In the genomic region with DNA sequence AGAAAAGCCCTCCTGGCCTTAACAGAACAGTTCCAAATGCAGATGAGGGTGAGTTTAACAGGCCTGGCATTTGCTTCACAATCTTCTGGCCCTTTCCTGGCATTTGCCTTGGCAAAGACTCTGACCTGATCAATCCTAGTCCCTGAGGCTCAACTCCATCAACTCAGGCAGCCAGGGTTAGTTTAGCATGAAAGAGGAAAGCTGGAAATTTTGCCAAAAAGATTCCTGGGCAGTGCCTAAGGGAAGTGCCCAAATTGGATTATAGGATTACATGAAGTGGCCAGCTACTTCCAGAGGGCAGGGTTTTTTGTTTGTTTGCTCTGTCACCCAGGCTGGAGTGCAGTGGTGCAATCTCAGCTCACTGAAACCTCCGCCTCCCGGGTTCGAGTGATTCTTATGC, we compare ENCODE assay signal across 29 cellular contexts. TPM values are rescaled to one million over a fixed set of nuclear protein-coding genes. Genes with fewer than 3 reads are reported as not detected.
A peak's percentile ranks its signal among the peaks of the same experiment; 100 is the strongest.
DNase-seq lines count a peak whose midpoint lies in the region; ATAC-seq, FAIRE-seq and TF ChIP-seq lines count a peak whose summit lies in the region.
"Had no signal": no experiment of that assay in that cellular context is flagged by ENCODE, and none has a peak within 500 bp of the region (broad histone marks: within the 10 kb centered on the region; RNA-seq: fewer than 3 reads in every experiment).

No MANE protein-coding gene starts in this region.

- H3K9me2 ChIP-seq in GM23338 (ENCODE audit: insufficient read depth), result no peaks in the 10 kb centered on the region
- H3K9me2 ChIP-seq in PC-9 (ENCODE audit: insufficient read depth), result no peaks in the 10 kb centered on the region; the same call in 1 of the 2 replicates
- no peaks in the 10 kb centered on the region for H3K9me2 ChIP-seq in hepatocyte (replicated peaks; ENCODE audit: insufficient read depth)

- POLR2A ChIA-PET in A549 (lab: Yijun Ruan, JAX) (no interaction called here), PC-9 (lab: Charles Lee; ENCODE audit: unreplicated experiment) (no interaction called here)

- H3F3A ChIP-seq in GM23338 (replicated peaks; ENCODE audit: low read depth) (no peaks in the 10 kb centered on the region; the same call in 1 of the 2 replicates), PC-9 (ENCODE audit: insufficient read depth, low read depth) (peaks cover 9% of the 10 kb centered on the region; the same call in 1 of the 2 replicates)

- H3K79me2 ChIP-seq in GM23338 (replicated peaks; ENCODE audit: insufficient read depth) (no peaks in the 10 kb centered on the region), PC-9 (ENCODE audit: low read depth) (no peaks in the 10 kb centered on the region), hepatocyte (peaks cover 5% of the 10 kb centered on the region)

- H2AFZ ChIP-seq in GM23338, result no peak overlapping the region
- no peak overlapping the region for H2AFZ ChIP-seq in PC-9
- H2AFZ ChIP-seq in hepatocyte, result no peak overlapping the region
- H2AFZ ChIP-seq: GM23248 had no signal

- no peak for FAIRE-seq in A549 (lab: Jason Lieb, UNC)
- no peak for FAIRE-seq in urothelium cell line (lab: Jason Lieb, UNC)
- FAIRE-seq: small intestine had no signal

- TF ChIP-seq POLR2A in A549 (IDR thresholded peaks at IDR 0.05; ENCODE audit: low read length), result no peak

- no TSS peak for BruUV-seq in PC-9 (replicated peaks; lab: Mats Ljungman, UMichigan)

- H3K4me3 Mint-ChIP-seq in GM23338, result no peak overlapping the region
- H3K4me3 Mint-ChIP-seq: activated CD4-positive, alpha-beta T cell treated with anti-CD3 and anti-CD28 coated beads for 36 hours; activated T-cell treated with anti-CD3 and anti-CD28 coated beads, Interleukin-2, amount 50 U/mL, for 4 hours; CD4-positive, alpha-beta T cell had no signal

- ATAC-seq in A549, result no peak
- ATAC-seq in GM23338, result no peak
- no peak for ATAC-seq in upper lobe of right lung
- ATAC-seq: activated CD4-positive, alpha-beta T cell treated with anti-CD3 and anti-CD28 coated beads for 36 hours; activated T-cell treated with anti-CD3 and anti-CD28 coated beads, Interleukin-2, amount 50 U/mL, for 4 hours; naive thymus-derived CD8-positive, alpha-beta T cell had no signal

- H3K9me3 ChIP-seq in A549, result no peaks in the 10 kb centered on the region
- no peaks in the 10 kb centered on the region for H3K9me3 ChIP-seq in PC-9 (ENCODE audit: insufficient read depth, low read depth)
- H3K9me3 ChIP-seq in hepatocyte (ENCODE audit: low read depth), result no peaks in the 10 kb centered on the region
- no peaks in the 10 kb centered on the region for H3K9me3 ChIP-seq in upper lobe of right lung
- H3K9me3 ChIP-seq: adrenal gland, left ventricle myocardium inferior, Peyer's patch had no signal

- H3K27me3 Mint-ChIP-seq in GM23338 (ENCODE audit: insufficient read depth, low read depth, poor library complexity), result peaks cover 2% of the 10 kb centered on the region

- CTCF ChIA-PET in A549 (lab: Yijun Ruan, JAX), result interaction anchor here (1.9 to 2.2 kb wide), 2 partner anchors 38 to 77 kb away, joined by 6 to 7 read pairs; a partner anchor contains a TSS
- CTCF ChIA-PET in PC-9 (lab: Charles Lee), result no interaction called here

- no peak for TF ChIP-seq RAD21 in A549 (conservative IDR thresholded peaks at IDR 0.05 in 1 of 2, IDR thresholded peaks at IDR 0.05 in 1 of 2)

- no peaks in the 10 kb centered on the region for H4K20me1 ChIP-seq in GM23338 (replicated peaks; ENCODE audit: insufficient read depth)
- H4K20me1 ChIP-seq in PC-9 (ENCODE audit: insufficient read depth), result no peaks in the 10 kb centered on the region
- no peaks in the 10 kb centered on the region for H4K20me1 ChIP-seq in hepatocyte (ENCODE audit: insufficient read depth, poor library complexity, severe bottlenecking)

- H3K27ac Mint-ChIP-seq in GM23338, result peak overlapping the region; percentile 99
- H3K27ac Mint-ChIP-seq: activated CD4-positive, alpha-beta T cell treated with anti-CD3 and anti-CD28 coated beads for 36 hours; CD4-positive, alpha-beta T cell; naive thymus-derived CD8-positive, alpha-beta T cell had no signal

- no peak for TF ChIP-seq EP300 in A549 (IDR thresholded peaks at IDR 0.05)

- intact Hi-C loops in PC-9 (cut with micrococcal nuclease; ENCODE audit: unreplicated experiment) (no loop called here), upper lobe of right lung (cut with DNase I) (no loop called here)

- H3K9me3 Mint-ChIP-seq in GM23338, result no peaks in the 10 kb centered on the region
- H3K9me3 Mint-ChIP-seq: CD4-positive, alpha-beta T cell had no signal

- H3K27ac ChIP-seq in A549 (peak overlapping the region; percentile 76 to 79), GM23338 (ENCODE audit: low read depth) (peak overlapping the region; percentile 86), PC-9 (peak overlapping the region; percentile 69), hepatocyte (peak overlapping the region; percentile 85), upper lobe of right lung (no peak overlapping the region)
- H3K27ac ChIP-seq: brain microvascular endothelial cell, GM23248, left ventricle myocardium inferior, Peyer's patch had no signal

- H3K36me3 ChIP-seq in GM23338 (ENCODE audit: insufficient read depth), result no peaks in the 10 kb centered on the region
- H3K36me3 ChIP-seq in PC-9 (ENCODE audit: low read depth), result no peaks in the 10 kb centered on the region
- no peaks in the 10 kb centered on the region for H3K36me3 ChIP-seq in hepatocyte (replicated peaks; ENCODE audit: insufficient read depth, low read depth)
- no peaks in the 10 kb centered on the region for H3K36me3 ChIP-seq in upper lobe of right lung
- H3K36me3 ChIP-seq: adrenal gland, brain microvascular endothelial cell, left ventricle myocardium inferior, Peyer's patch had no signal

- peaks cover 63% of the 10 kb centered on the region for H3K4me1 Mint-ChIP-seq in GM23338

- no peak for DNase-seq in A549 (ENCODE audit: low read depth in 1 of 2, low spot score in 1 of 2)
- no peak for DNase-seq in GM23338 (ENCODE audit: low spot score)
- no peak for DNase-seq in PC-9
- DNase-seq in hepatocyte (ENCODE audit: low spot score), result no peak
- no peak for DNase-seq in activated CD4-positive, alpha-beta T cell treated with anti-CD3 and anti-CD28 coated beads, Interleukin-2, amount 50 U/mL, for 1 hour
- no peak for DNase-seq in upper lobe of right lung
- no peak for DNase-seq in urothelium cell line (ENCODE audit: low spot score)
- DNase-seq: activated CD4-positive, alpha-beta T cell treated with anti-CD3 and anti-CD28 coated beads for 36 hours; activated T-cell treated with anti-CD3 and anti-CD28 coated beads, Interleukin-2, amount 50 U/mL, for 4 hours; adrenal gland; brain microvascular endothelial cell; CD4-positive, alpha-beta T cell; effector CD4-positive, alpha-beta T cell; erythroblast; GM23248; KBM-7; left ventricle myocardium inferior; midbrain; naive thymus-derived CD8-positive, alpha-beta T cell; NCI-H2227 treated with DMSO at 0.1 percent for 48 hours; NK-92 treated with Interleukin-12 subunit alpha and Interleukin-12 subunit beta, amount 100 ng/mL, for 24 hours; Peyer's patch; small intestine; stimulated activated CD4-positive, alpha-beta T cell treated with anti-CD3 and anti-CD28 coated beads, Interleukin-2, amount 100 ng/mL, for 24 hours; substantia nigra had no signal

- TF ChIP-seq CTCF in A549 (IDR thresholded peaks at IDR 0.05) (no peak), GM23338 (conservative IDR thresholded peaks at IDR 0.05; ENCODE audit: low read depth in 2 of 2) (no peak), PC-9 (conservative IDR thresholded peaks at IDR 0.05) (no peak), hepatocyte (IDR thresholded peaks at IDR 0.05; ENCODE audit: poor library complexity) (no peak), upper lobe of right lung (IDR thresholded peaks at IDR 0.05) (no peak)

- H3K36me3 Mint-ChIP-seq in GM23338 (ENCODE audit: low read depth), result peaks cover 7% of the 10 kb centered on the region; the same call in 2 of the 3 replicates

- H3K27me3 ChIP-seq in GM23338 (ENCODE audit: insufficient read depth) (no peaks in the 10 kb centered on the region), PC-9 (ENCODE audit: insufficient read depth, low read depth) (no peaks in the 10 kb centered on the region), hepatocyte (no peaks in the 10 kb centered on the region), upper lobe of right lung (no peaks in the 10 kb centered on the region)
- H3K27me3 ChIP-seq: adrenal gland, brain microvascular endothelial cell, Peyer's patch had no signal

- 67% methylated on average over 3 of the region's 3 CpGs for WGBS in A549 (ENCODE audit: missing lambda C conversion rate)
- 88% methylated on average over 3 of the region's 3 CpGs for WGBS in hepatocyte (ENCODE audit: low lambda C conversion rate, missing lambda C conversion rate)

- H3K4me3 ChIP-seq in A549 (no peak overlapping the region), GM23338 (peak overlapping the region; percentile 55; the same call in 1 of the 2 replicates), PC-9 (no peak overlapping the region), hepatocyte (no peak overlapping the region), upper lobe of right lung (no peak overlapping the region)
- H3K4me3 ChIP-seq: GM23248, left ventricle myocardium inferior, Peyer's patch had no signal

- peaks cover 40% of the 10 kb centered on the region for H3K4me1 ChIP-seq in A549
- H3K4me1 ChIP-seq in GM23338 (ENCODE audit: insufficient read depth), result peaks cover 58% of the 10 kb centered on the region
- peaks cover 16% of the 10 kb centered on the region; the same call in 1 of the 2 replicates for H3K4me1 ChIP-seq in PC-9 (replicated peaks; ENCODE audit: insufficient read depth)
- peaks cover 20% of the 10 kb centered on the region for H3K4me1 ChIP-seq in hepatocyte (ENCODE audit: insufficient read depth)
- H3K4me1 ChIP-seq in upper lobe of right lung, result no peaks in the 10 kb centered on the region
- H3K4me1 ChIP-seq: adrenal gland had no signal

- H3K4me2 ChIP-seq in A549, result peak overlapping the region; percentile 79
- H3K4me2 ChIP-seq in GM23338, result peak overlapping the region; percentile 53
- no peak overlapping the region for H3K4me2 ChIP-seq in PC-9
- H3K4me2 ChIP-seq in hepatocyte, result no peak overlapping the region

RNA-seq across cellular contexts. Expression of a gene that starts 36.8 kb away (rescaled TPM):
- polyA plus RNA-seq in A549 (2011; rRNA removed) (5.3 and 6.3 TPM in 2 replicates), A549 (2017; fragmentation: RNase III; extraction: RNeasy Plus Mini Kit Qiagen cat#74134 plus additional on column Dnase treatment) (1.1 to 1.2 TPM (median 1.2 TPM) in 3 replicates), GM23338 (2016; fragmentation: Nextera tagmentation; extraction: Ambion mirVana) (0.54 and 1.8 TPM in 2 replicates), hepatocyte (5.4 and 6.4 TPM in 2 replicates)
- 1.8 and 2.6 TPM in 2 replicates for polyA plus RNA-seq in A549 (2012; cell fraction: cytosol; rRNA removed)
- 1.8 and 2.7 TPM in 2 replicates for polyA plus RNA-seq in A549 (2012; cell fraction: nucleus; rRNA removed)
- 17.9 and 18.7 TPM in 2 replicates for polyA minus RNA-seq in A549 (2011; rRNA and poly(A)+ RNA removed)
- 11.8 and 13.1 TPM in 2 replicates for total RNA-seq in GM23338 (2014; rRNA removed; shearing (Covaris generic))
- total RNA-seq in PC-9 (2021) (2.8 and 3.4 TPM in 2 replicates), hepatocyte (6.8 and 11.3 TPM in 2 replicates), upper lobe of right lung (10.0 TPM)
- total RNA-seq: activated CD4-positive, alpha-beta T cell treated with anti-CD3 and anti-CD28 coated beads for 36 hours; activated CD8-positive, alpha-beta memory T cell treated with anti-CD3 and anti-CD28 coated beads for 36 hours; activated T-cell treated with anti-CD3 and anti-CD28 coated beads, Interleukin-2, amount 50 U/mL, for 4 hours; CD4-positive, alpha-beta T cell; GM23248; naive thymus-derived CD8-positive, alpha-beta T cell; T-helper 1 cell treated with Interleukin-12 subunit alpha and Interleukin-12 subunit beta and Interleukin-4 antibody, amounts not matched to agents 30 ng/mL and 1 ng/mL, for 36 hours had no signal
- polyA plus RNA-seq: GM23248; naive thymus-derived CD8-positive, alpha-beta T cell had no signal

RNA-seq across cellular contexts. Expression of a gene that starts 48.1 kb away (rescaled TPM):
- not detected in 2 replicates for polyA plus RNA-seq in A549 (2011; rRNA removed)
- not detected in 2 replicates for polyA plus RNA-seq in A549 (2012; cell fraction: cytosol; rRNA removed)
- polyA plus RNA-seq in A549 (2012; cell fraction: nucleus; rRNA removed), result not detected in 2 replicates
- polyA plus RNA-seq in A549 (2017; fragmentation: RNase III; extraction: RNeasy Plus Mini Kit Qiagen cat#74134 plus additional on column Dnase treatment), result not detected in 3 replicates
- polyA minus RNA-seq in A549 (2011; rRNA and poly(A)+ RNA removed), result not detected in 2 replicates
- 0.03 and 0.08 TPM in 2 replicates for total RNA-seq in GM23338 (2014; rRNA removed; shearing (Covaris generic))
- 0.05 and 0.09 TPM in 2 replicates for polyA plus RNA-seq in GM23338 (2016; fragmentation: Nextera tagmentation; extraction: Ambion mirVana)
- total RNA-seq in PC-9 (2021), result not detected in 2 replicates
- 0.16 and 0.17 TPM in 2 replicates for total RNA-seq in hepatocyte
- not detected in 2 replicates for polyA plus RNA-seq in hepatocyte
- 0.12 TPM for total RNA-seq in upper lobe of right lung
- total RNA-seq: activated CD4-positive, alpha-beta T cell treated with anti-CD3 and anti-CD28 coated beads for 36 hours; activated CD8-positive, alpha-beta memory T cell treated with anti-CD3 and anti-CD28 coated beads for 36 hours; activated T-cell treated with anti-CD3 and anti-CD28 coated beads, Interleukin-2, amount 50 U/mL, for 4 hours; CD4-positive, alpha-beta T cell; fibroblast of villous mesenchyme; GM23248; left ventricle myocardium inferior; naive thymus-derived CD8-positive, alpha-beta T cell; Peyer's patch; SK-MEL-5; T-helper 1 cell treated with Interleukin-12 subunit alpha and Interleukin-12 subunit beta and Interleukin-4 antibody, amounts not matched to agents 30 ng/mL and 1 ng/mL, for 36 hours had no signal
- polyA plus RNA-seq: GM23248; naive thymus-derived CD8-positive, alpha-beta T cell had no signal

Comparison
In these comparisons a context has a peak if more than half of its experiments do, and no peak if none do; other contexts are left out.
1. H3K4me2 ChIP-seq: peak in A549 (single experiment) and GM23338 (single experiment); none in PC-9 (single experiment) and hepatocyte (single experiment).